23 cellular contexts compared by ENCODE assay signal in genomic region chr10:16611037-16611436, GRCh38.
"Had no signal": no experiment of that assay in that cellular context is flagged by ENCODE, and none has a peak within 500 bp of the region (broad histone marks: within the 10 kb centered on the region; RNA-seq: fewer than 3 reads in every experiment).

No MANE protein-coding gene starts in this region.

- DNase-seq: activated B cell treated with CpG ODN at 0.5 μM for 24 hours; activated CD4-positive, alpha-beta memory T cell treated with anti-CD3 and anti-CD28 coated beads for 36 hours; activated CD4-positive, alpha-beta T cell treated with anti-CD3 and anti-CD28 coated beads for 48 hours; activated effector memory CD4-positive, alpha-beta T cell treated with Interleukin-2 at 50 U/mL for 16 hours; activated naive CD4-positive, alpha-beta T cell treated with anti-CD3 and anti-CD28 coated beads for 36 hours; activated naive CD8-positive, alpha-beta T cell treated with anti-CD3 and anti-CD28 coated beads, Interleukin-2, amount 10 ng/mL, durations not matched to agents 7 days and 5 days; activated T-cell treated with anti-CD3 and anti-CD28 coated beads, Interleukin-2, amount 50 U/mL, for 72 hours; amniotic stem cell; cerebellar nuclear complex; effector CD4-positive, alpha-beta T cell; head of caudate nucleus; islet precursor cell; midbrain; natural killer cell; spleen; stimulated activated CD4-positive, alpha-beta T cell treated with anti-CD3 and anti-CD28 coated beads, Interleukin-4, amount 100 ng/mL, for 24 hours; stimulated activated naive CD4-positive, alpha-beta T cell treated with Interleukin-2 at 50 U/mL for 16 hours; T-helper 1 cell; upper lobe of left lung had no signal

- H3K4me1 Mint-ChIP-seq: activated naive CD8-positive, alpha-beta T cell treated with anti-CD3 and anti-CD28 coated beads, Interleukin-2, amount 10 ng/mL, durations not matched to agents 7 days and 5 days had no signal

- H3K4me3 ChIP-seq: breast epithelium, spleen, thoracic aorta, upper lobe of left lung had no signal

- H3K4me3 Mint-ChIP-seq: activated B cell treated with CpG ODN at 0.5 μM for 24 hours; activated CD4-positive, alpha-beta memory T cell treated with anti-CD3 and anti-CD28 coated beads for 36 hours; activated naive CD4-positive, alpha-beta T cell treated with anti-CD3 and anti-CD28 coated beads for 36 hours; activated naive CD8-positive, alpha-beta T cell treated with anti-CD3 and anti-CD28 coated beads, Interleukin-2, amount 10 ng/mL, durations not matched to agents 7 days and 5 days; activated T-cell treated with anti-CD3 and anti-CD28 coated beads, Interleukin-2, amount 50 U/mL, for 72 hours; dendritic cell treated with granulocyte-macrophage colony-stimulating factor and Interleukin-4, amounts not matched to agents 40 ng/mL and 50 ng/mL, for 4 days; natural killer cell had no signal

- ATAC-seq: activated T-cell treated with anti-CD3 and anti-CD28 coated beads, Interleukin-2, amount 50 U/mL, for 72 hours; left colon; natural killer cell had no signal

- H3K27ac Mint-ChIP-seq: activated B cell treated with CpG ODN at 0.5 μM for 24 hours; activated CD4-positive, alpha-beta memory T cell treated with anti-CD3 and anti-CD28 coated beads for 36 hours; activated naive CD4-positive, alpha-beta T cell treated with anti-CD3 and anti-CD28 coated beads for 36 hours; activated naive CD8-positive, alpha-beta T cell treated with anti-CD3 and anti-CD28 coated beads, Interleukin-2, amount 10 ng/mL, durations not matched to agents 7 days and 5 days; activated T-cell treated with anti-CD3 and anti-CD28 coated beads, Interleukin-2, amount 50 U/mL, for 72 hours; dendritic cell treated with granulocyte-macrophage colony-stimulating factor and Interleukin-4, amounts not matched to agents 40 ng/mL and 50 ng/mL, for 4 days; natural killer cell had no signal

- H3K27me3 Mint-ChIP-seq: activated B cell treated with CpG ODN at 0.5 μM for 24 hours; activated CD4-positive, alpha-beta memory T cell treated with anti-CD3 and anti-CD28 coated beads for 36 hours; activated naive CD8-positive, alpha-beta T cell treated with anti-CD3 and anti-CD28 coated beads, Interleukin-2, amount 10 ng/mL, durations not matched to agents 7 days and 5 days; dendritic cell treated with granulocyte-macrophage colony-stimulating factor and Interleukin-4, amounts not matched to agents 40 ng/mL and 50 ng/mL, for 4 days had no signal
